26 cellular contexts compared by ENCODE assay signal in the genomic region with DNA sequence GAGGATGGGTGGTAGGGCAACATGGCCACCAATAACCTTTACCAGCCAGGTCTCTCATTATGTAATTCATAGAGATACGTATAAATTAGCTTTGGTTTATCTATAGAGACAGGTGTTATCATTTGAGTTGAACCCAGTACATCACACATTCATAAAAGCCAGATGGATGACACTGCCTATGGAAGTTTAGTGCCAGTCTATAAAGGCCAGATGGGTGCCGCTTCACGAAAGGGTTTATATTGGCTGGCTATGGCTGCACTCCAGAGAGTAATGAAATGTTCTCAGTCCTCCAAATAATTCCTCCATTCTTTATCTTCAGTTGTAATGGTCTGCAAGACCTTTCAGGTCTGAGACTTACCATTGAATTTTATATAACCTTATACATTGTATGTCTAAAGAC.
"Had no signal": no experiment of that assay in that cellular context is flagged by ENCODE, and none has a peak within 500 bp of the region (broad histone marks: within the 10 kb centered on the region; RNA-seq: fewer than 3 reads in every experiment).

No MANE protein-coding gene starts in this region.

- ATAC-seq: effector memory CD8-positive, alpha-beta T cell; esophagus mucosa; foreskin keratinocyte; gastrocnemius medialis; gastroesophageal sphincter; heart left ventricle had no signal

- FAIRE-seq: colon, endothelial cell of umbilical vein, frontal cortex had no signal

- H3K4me3 ChIP-seq: colonic mucosa, coronary artery, dorsolateral prefrontal cortex, esophagus muscularis mucosa, esophagus squamous epithelium, gastrocnemius medialis, gastroesophageal sphincter, heart left ventricle had no signal

- H3K4me1 ChIP-seq: colonic mucosa, esophagus muscularis mucosa, esophagus squamous epithelium, foreskin keratinocyte, gastrocnemius medialis, gastroesophageal sphincter, heart left ventricle had no signal

- H3K9me3 ChIP-seq: colonic mucosa, esophagus muscularis mucosa, esophagus squamous epithelium, gastrocnemius medialis, gastroesophageal sphincter, heart left ventricle had no signal

- DNase-seq: colonic mucosa; cortex of kidney; dermis blood vessel endothelial cell; dorsolateral prefrontal cortex; effector CD4-positive, alpha-beta T cell; effector CD8-positive, alpha-beta T cell; effector memory CD4-positive, alpha-beta T cell; effector memory CD8-positive, alpha-beta T cell; endodermal cell; erythroblast; esophagus squamous epithelium; foreskin fibroblast; foreskin keratinocyte; foreskin melanocyte; gastrocnemius medialis; glutamatergic neuron; head of caudate nucleus; heart left ventricle had no signal

- H3K27me3 ChIP-seq: colonic mucosa, dorsolateral prefrontal cortex, esophagus muscularis mucosa, esophagus squamous epithelium, foreskin keratinocyte, gastrocnemius medialis, gastroesophageal sphincter, heart left ventricle had no signal

- H3K36me3 ChIP-seq: colonic mucosa, esophagus muscularis mucosa, esophagus squamous epithelium, gastrocnemius medialis, gastroesophageal sphincter, heart left ventricle had no signal

- H3K27ac ChIP-seq: colonic mucosa, coronary artery, dorsolateral prefrontal cortex, epithelial cell of prostate, esophagus muscularis mucosa, esophagus squamous epithelium, foreskin keratinocyte, gastrocnemius medialis, gastroesophageal sphincter, heart left ventricle had no signal
